Comparison of ENCODE assay signal across 1 cellular context in genomic region chr7:32891800-32892520, GRCh38.
TF ChIP-seq lines count a peak whose summit lies in the region.

No MANE protein-coding gene starts in this region.

TF ChIP-seq in HepG2, 621 proteins besides CTCF, POLR2A, EP300 and RAD21 (continued from another document and continues in another):
- TF ChIP-seq AKNA (CRISPR knock-in tag; IDR thresholded peaks at IDR 0.05; ENCODE audit: borderline replicate concordance) (peak; percentile 78; the same call in 1 of the 2 replicates), XBP1 (CRISPR knock-in tag; IDR thresholded peaks at IDR 0.05) (no peak), THAP11 (CRISPR knock-in tag; IDR thresholded peaks at IDR 0.05) (peak; percentile 77), TBX3 (IDR thresholded peaks at IDR 0.05; ENCODE audit: borderline replicate concordance) (peak; percentile 53; the same call in 1 of the 2 replicates), NR0B2 (CRISPR knock-in tag; IDR thresholded peaks at IDR 0.05) (peak; percentile 70; the same call in 1 of the 2 replicates), ZNF563 (CRISPR knock-in tag; IDR thresholded peaks at IDR 0.05) (no peak), KDM2A (CRISPR knock-in tag; IDR thresholded peaks at IDR 0.05; ENCODE audit: borderline replicate concordance, low read depth) (peak; percentile 75), JARID2 (CRISPR knock-in tag; IDR thresholded peaks at IDR 0.05; ENCODE audit: insufficient replicate concordance) (no peak), ARNT (IDR thresholded peaks at IDR 0.05) (no peak), RCOR2 (CRISPR knock-in tag; IDR thresholded peaks at IDR 0.05) (no peak), ZNF781 (CRISPR knock-in tag; IDR thresholded peaks at IDR 0.05; ENCODE audit: borderline replicate concordance, not compliant biosample characterization) (no peak), HBP1 (CRISPR knock-in tag; IDR thresholded peaks at IDR 0.05; ENCODE audit: low read depth) (peak; percentile 71), TBL1XR1 (IDR thresholded peaks at IDR 0.05; ENCODE audit: borderline replicate concordance, low read length, partially characterized antibody) (peak; percentile 66), ARID2 (CRISPR knock-in tag; IDR thresholded peaks at IDR 0.05; ENCODE audit: borderline replicate concordance) (no peak), ASH2L (IDR thresholded peaks at IDR 0.05; ENCODE audit: insufficient read length, low read depth, low read length) (peak; percentile 73), RXRA (CRISPR knock-in tag; IDR thresholded peaks at IDR 0.05) (peak; percentile 85), MLLT10 (CRISPR knock-in tag; IDR thresholded peaks at IDR 0.05) (no peak), PCBP1 (IDR thresholded peaks at IDR 0.05; ENCODE audit: borderline replicate concordance, low read depth, low read length) (no peak), TAF1 (CRISPR knock-in tag; IDR thresholded peaks at IDR 0.05) (peak; percentile 78), ATM (IDR thresholded peaks at IDR 0.05; ENCODE audit: borderline replicate concordance) (no peak), ZNF407 (CRISPR knock-in tag; IDR thresholded peaks at IDR 0.05; ENCODE audit: not compliant biosample characterization) (peak; percentile 62), ZFX (CRISPR knock-in tag; IDR thresholded peaks at IDR 0.05; ENCODE audit: low read depth) (peak; percentile 98), ZBED4 (CRISPR knock-in tag; IDR thresholded peaks at IDR 0.05; ENCODE audit: borderline replicate concordance) (no peak; the same call in 1 of the 2 replicates), MED13 (CRISPR knock-in tag; IDR thresholded peaks at IDR 0.05) (no peak), FOXO1 (CRISPR knock-in tag; IDR thresholded peaks at IDR 0.05) (peak; percentile 29; the same call in 1 of the 2 replicates), ZNF354B (CRISPR knock-in tag; IDR thresholded peaks at IDR 0.05) (no peak), NR2F2 (IDR thresholded peaks at IDR 0.05; ENCODE audit: borderline replicate concordance, low read depth) (peak; percentile 79; the same call in 1 of the 2 replicates), HMGXB4 (CRISPR knock-in tag; IDR thresholded peaks at IDR 0.05; ENCODE audit: borderline replicate concordance in 1 of 2, low read depth in 1 of 2) (peak in 1 of 2 experiments; percentile 79; a peak in 3 of 4 replicates), ZNF468 (CRISPR knock-in tag; IDR thresholded peaks at IDR 0.05) (peak; percentile 56; the same call in 1 of the 2 replicates), ZNF546 (CRISPR knock-in tag; conservative IDR thresholded peaks at IDR 0.05) (no peak), ZBTB20 (CRISPR knock-in tag; IDR thresholded peaks at IDR 0.05; ENCODE audit: borderline replicate concordance, low read depth) (peak; percentile 72; the same call in 1 of the 2 replicates), HINFP (CRISPR knock-in tag; IDR thresholded peaks at IDR 0.05; ENCODE audit: low read depth) (no peak), PHF20 (CRISPR knock-in tag; IDR thresholded peaks at IDR 0.05) (peak; percentile 70), ATF7-NPFF (CRISPR knock-in tag; IDR thresholded peaks at IDR 0.05; ENCODE audit: low read depth) (no peak; the same call in 1 of the 2 replicates)
